In the genomic region with DNA sequence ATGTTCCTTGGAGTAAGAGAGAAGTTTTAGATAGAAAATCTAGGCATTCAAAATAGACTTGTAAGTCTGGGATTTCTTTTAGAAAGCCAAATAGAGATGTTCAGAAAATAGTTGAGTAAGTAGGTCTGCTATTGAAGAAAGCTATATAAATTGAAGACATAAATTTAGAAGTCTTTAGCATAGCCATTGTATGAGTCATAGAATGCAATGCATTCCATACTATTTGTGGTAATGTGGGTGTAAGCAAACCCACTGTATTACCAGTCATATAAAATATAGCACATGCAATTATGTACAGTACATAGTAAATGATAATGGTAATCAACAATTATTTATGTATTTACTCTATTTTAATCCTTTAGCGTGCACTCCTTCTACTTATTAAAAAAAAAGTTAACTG, we compare ENCODE assay signal across 28 cellular contexts. TPM values are rescaled to one million over a fixed set of nuclear protein-coding genes. Genes with fewer than 3 reads are reported as not detected.
DNase-seq lines count a peak whose midpoint lies in the region; ATAC-seq and TF ChIP-seq lines count a peak whose summit lies in the region.
"Had no signal": no experiment of that assay in that cellular context is flagged by ENCODE, and none has a peak within 500 bp of the region (broad histone marks: within the 10 kb centered on the region; RNA-seq: fewer than 3 reads in every experiment).

No MANE protein-coding gene starts in this region.

- 100% methylated on average over 1 of the region's 1 CpG for WGBS in mammary epithelial cell (ENCODE audit: low coverage, missing lambda C conversion rate)

- H3K4me1 ChIP-seq in mammary epithelial cell (ENCODE audit: insufficient read depth, low read length) = no peaks in the 10 kb centered on the region
- H3K4me1 ChIP-seq in breast epithelium = no peaks in the 10 kb centered on the region
- H3K4me1 ChIP-seq in adipocyte (ENCODE audit: control insufficient read depth, insufficient read depth, low read length) = no peaks in the 10 kb centered on the region
- H3K4me1 ChIP-seq: parathyroid adenoma, sigmoid colon had no signal

- ATAC-seq in GM19324 (IDR thresholded peaks at IDR 0.05; ENCODE audit: low FRiP score, unreplicated experiment) = no peak
- ATAC-seq in HG03175 (IDR thresholded peaks at IDR 0.05; ENCODE audit: unreplicated experiment) = no peak
- no peak for ATAC-seq in HG02610 (IDR thresholded peaks at IDR 0.05; ENCODE audit: unreplicated experiment)
- ATAC-seq: activated CD8-positive, alpha-beta memory T cell treated with anti-CD3 and anti-CD28 coated beads, Interleukin-2, amount 10 ng/mL, durations not matched to agents 7 days and 5 days; effector memory CD8-positive, alpha-beta T cell; GM12878; naive thymus-derived CD8-positive, alpha-beta T cell; Right ventricle myocardium inferior had no signal

- intact Hi-C loops in mammary epithelial cell (cut with micrococcal nuclease) (no loop called here), breast epithelium (cut with DNase I; ENCODE audit: low total_unique reads) (no loop called here)

- no TSS peak for BruUV-seq in mammary epithelial cell (replicated peaks; lab: Mats Ljungman, UMichigan)

- H2AFZ ChIP-seq in mammary epithelial cell (ENCODE audit: low read depth, low read length) = no peak overlapping the region
- H2AFZ ChIP-seq: parathyroid adenoma had no signal

- H3K79me2 ChIP-seq in mammary epithelial cell (ENCODE audit: insufficient read depth, low read length) = no peaks in the 10 kb centered on the region
- H3K79me2 ChIP-seq: parathyroid adenoma had no signal

- H4K20me1 ChIP-seq in mammary epithelial cell (ENCODE audit: insufficient read depth, low read length) = no peaks in the 10 kb centered on the region

- H3K9ac ChIP-seq in mammary epithelial cell (ENCODE audit: insufficient read depth, low read length) = no peak overlapping the region
- H3K9ac ChIP-seq in adipocyte (ENCODE audit: low read length) = no peak overlapping the region
- H3K9ac ChIP-seq: parathyroid adenoma had no signal

- H3K4me3 ChIP-seq in mammary epithelial cell (replicated peaks in 1 of 3; ENCODE audit: insufficient read depth in 1 of 3, low read depth in 2 of 3, low read length in 3 of 3) (no peak overlapping the region), breast epithelium (no peak overlapping the region), adipocyte (ENCODE audit: low read length) (no peak overlapping the region), foreskin fibroblast (ENCODE audit: low read depth in 1 of 2, low read length in 2 of 2) (no peak overlapping the region)
- H3K4me3 ChIP-seq: GM12878, sigmoid colon had no signal

- H3K4me2 ChIP-seq in mammary epithelial cell (ENCODE audit: insufficient read depth, low read depth, low read length) = no peak overlapping the region

- H3K9me3 ChIP-seq in mammary epithelial cell (replicated peaks; ENCODE audit: insufficient read depth, low read length) = no peaks in the 10 kb centered on the region
- no peaks in the 10 kb centered on the region for H3K9me3 ChIP-seq in breast epithelium
- H3K9me3 ChIP-seq in adipocyte (ENCODE audit: control insufficient read depth, low read length) = no peaks in the 10 kb centered on the region
- H3K9me3 ChIP-seq: sigmoid colon had no signal

- H3K27ac ChIP-seq in mammary epithelial cell (ENCODE audit: insufficient read depth, low read depth, low read length) (no peak overlapping the region), breast epithelium (no peak overlapping the region)
- H3K27ac ChIP-seq: 22Rv1, parathyroid adenoma, sigmoid colon had no signal

- DNase-seq in mammary epithelial cell (peak; percentile 3), breast epithelium (ENCODE audit: low spot score in 2 of 2) (no peak), adipocyte (ENCODE audit: low read depth) (peak; percentile 53), foreskin fibroblast (peak; percentile 18 to 47), NCI-H2081 treated with DMSO at 0.1 percent for 48 hours (lab: John Stamatoyannopoulos, UW) (no peak)
- DNase-seq: activated CD4-positive, alpha-beta T cell treated with anti-CD3 and anti-CD28 coated beads for 48 hours; activated CD8-positive, alpha-beta memory T cell treated with anti-CD3 and anti-CD28 coated beads, Interleukin-2, amount 10 ng/mL, durations not matched to agents 7 days and 5 days; amniotic stem cell; C1 segment of cervical spinal cord; effector memory CD8-positive, alpha-beta T cell; H7; naive thymus-derived CD8-positive, alpha-beta T cell; NCI-H1092 treated with DMSO at 0.1 percent for 48 hours; NCI-H2081; NCI-H524; sigmoid colon; stimulated activated CD4-positive, alpha-beta T cell treated with anti-CD3 and anti-CD28 coated beads, Interleukin-2, amount 100 ng/mL, for 24 hours; trophoblast cell had no signal

- H3K27me3 ChIP-seq in mammary epithelial cell (ENCODE audit: insufficient read depth, low read length) (no peaks in the 10 kb centered on the region), breast epithelium (no peaks in the 10 kb centered on the region), adipocyte (replicated peaks; ENCODE audit: control insufficient read depth, insufficient read depth, low read length) (no peaks in the 10 kb centered on the region)
- H3K27me3 ChIP-seq: sigmoid colon had no signal

- in situ Hi-C loops in mammary epithelial cell (cut with MboI; ENCODE audit: low sequenced_read_pairs in 2 of 2) = no loop called here

- TF ChIP-seq POLR2A in breast epithelium (IDR thresholded peaks at IDR 0.05) = no peak

- CTCF ChIA-PET in mammary epithelial cell (lab: Charles Lee; ENCODE audit: low non-redundant PET) = no interaction called here

- no peaks in the 10 kb centered on the region for H3K36me3 ChIP-seq in mammary epithelial cell (ENCODE audit: insufficient read depth, low read length)
- no peaks in the 10 kb centered on the region for H3K36me3 ChIP-seq in breast epithelium
- no peaks in the 10 kb centered on the region for H3K36me3 ChIP-seq in adipocyte (ENCODE audit: control insufficient read depth, insufficient read depth, low read length, severe bottlenecking)
- H3K36me3 ChIP-seq: sigmoid colon had no signal

- TF ChIP-seq CTCF in mammary epithelial cell (conservative IDR thresholded peaks at IDR 0.05 in 1 of 2, IDR thresholded peaks at IDR 0.05 in 1 of 2; ENCODE audit: extremely low read depth in 1 of 2, insufficient read depth in 1 of 2, low read depth in 1 of 2, low read length in 2 of 2) (no peak), breast epithelium (IDR thresholded peaks at IDR 0.05) (no peak), foreskin fibroblast (IDR thresholded peaks at IDR 0.05; ENCODE audit: low read depth, low read length) (no peak)

- dilution Hi-C loops in mammary epithelial cell (cut with HindIII; ENCODE audit: low sequenced_read_pairs) = no loop called here

RNA-seq across cellular contexts. Expression of gene MC4R, which starts 14.1 kb away (rescaled TPM):
- total RNA-seq in mammary epithelial cell (not detected), breast epithelium (not detected)
- not detected for polyA plus RNA-seq in mammary epithelial cell
- polyA minus RNA-seq in mammary epithelial cell = not detected
- total RNA-seq: activated CD8-positive, alpha-beta memory T cell treated with anti-CD3 and anti-CD28 coated beads, Interleukin-2, amount 10 ng/mL, durations not matched to agents 7 days and 5 days; GM12878; kidney epithelial cell; LHCN-M2; mesenteric fat pad; naive thymus-derived CD8-positive, alpha-beta T cell; Right ventricle myocardium inferior; sigmoid colon had no signal
- polyA plus RNA-seq: GM12878; naive thymus-derived CD8-positive, alpha-beta T cell; sigmoid colon had no signal

Comparison
In these comparisons a context has a peak if more than half of its experiments do, and no peak if none do; other contexts are left out.
1. DNase-seq: peak in mammary epithelial cell (single experiment), adipocyte (single experiment) and foreskin fibroblast (2 of 2); none in breast epithelium (0 of 2) and NCI-H2081 treated with DMSO at 0.1 percent for 48 hours (single experiment).